In the genomic region with DNA sequence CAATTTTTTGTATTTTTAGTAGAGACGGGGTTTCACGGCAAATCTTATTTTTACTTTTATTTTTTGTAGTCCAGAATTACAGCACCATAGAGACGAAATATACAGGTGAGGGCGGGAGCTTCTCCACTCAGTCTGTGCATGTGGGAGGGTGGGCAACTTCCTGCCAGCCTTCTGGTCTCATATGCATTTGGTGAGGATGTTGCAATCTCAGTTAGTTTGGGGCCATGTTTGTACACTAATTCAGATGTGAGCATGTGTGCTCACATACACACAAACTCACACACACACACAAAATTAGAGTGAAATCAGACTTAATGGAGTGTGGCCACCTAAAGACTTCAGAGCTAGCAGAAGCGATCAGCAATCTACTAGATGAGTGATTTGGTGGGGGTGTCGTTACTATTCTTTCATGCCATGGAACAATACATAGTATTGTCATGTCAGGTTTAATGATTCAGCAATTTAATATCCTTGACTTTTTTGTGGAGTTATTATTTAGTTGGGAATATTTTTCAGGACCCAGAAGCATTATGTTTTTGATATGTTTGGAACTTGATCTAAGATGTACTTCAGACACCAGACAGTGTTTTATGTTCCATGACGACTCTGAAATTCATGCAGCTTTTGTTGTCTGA, we compare ENCODE assay signal across 1 cellular context.
TF ChIP-seq lines count a peak whose summit lies in the region.

No MANE protein-coding gene starts in this region.

TF ChIP-seq in endothelial cell of umbilical vein, 7 proteins besides CTCF, POLR2A, EP300 and RAD21:
- TF ChIP-seq FOS (IDR thresholded peaks at IDR 0.05; ENCODE audit: borderline replicate concordance, insufficient read depth, low read length) (no peak), EZH2 (IDR thresholded peaks at IDR 0.05; ENCODE audit: borderline replicate concordance, low read depth, low read length, severe bottlenecking) (no peak), POLR2AphosphoS5 (IDR thresholded peaks at IDR 0.05; ENCODE audit: insufficient read depth, low read depth, low read length) (no peak), GATA2 (IDR thresholded peaks at IDR 0.05; ENCODE audit: insufficient read depth, insufficient read length, low read depth, low read length) (no peak), JUN (IDR thresholded peaks at IDR 0.05; ENCODE audit: borderline replicate concordance, insufficient read depth, insufficient read length, low read depth) (no peak), MYC (IDR thresholded peaks at IDR 0.05; ENCODE audit: low read depth, low read length) (no peak)
- TF ChIP-seq, protein P1, sequence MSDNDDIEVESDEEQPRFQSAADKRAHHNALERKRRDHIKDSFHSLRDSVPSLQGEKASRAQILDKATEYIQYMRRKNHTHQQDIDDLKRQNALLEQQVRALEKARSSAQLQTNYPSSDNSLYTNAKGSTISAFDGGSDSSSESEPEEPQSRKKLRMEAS (IDR thresholded peaks at IDR 0.05; ENCODE audit: insufficient read depth, insufficient read length) = no peak
